10 cellular contexts compared by ENCODE assay signal in genomic region chr11:95256204-95256819, GRCh38. TPM values are rescaled to one million over a fixed set of nuclear protein-coding genes. Genes with fewer than 3 reads are reported as not detected.
DNase-seq lines count a peak whose midpoint lies in the region; ATAC-seq, FAIRE-seq and TF ChIP-seq lines count a peak whose summit lies in the region.
"Had no signal": no experiment of that assay in that cellular context is flagged by ENCODE, and none has a peak within 500 bp of the region (broad histone marks: within the 10 kb centered on the region; RNA-seq: fewer than 3 reads in every experiment).

No MANE protein-coding gene starts in this region.

- no peaks in the 10 kb centered on the region for H3K36me3 ChIP-seq in endodermal cell (ENCODE audit: control insufficient read depth, insufficient read depth, low read length)
- H3K36me3 ChIP-seq in neural progenitor cell, result no peaks in the 10 kb centered on the region

- TF ChIP-seq CTCF in endodermal cell (conservative IDR thresholded peaks at IDR 0.05) (no peak), neural progenitor cell (IDR thresholded peaks at IDR 0.05) (no peak)

- H3K27me3 ChIP-seq in endodermal cell (ENCODE audit: control insufficient read depth, insufficient read depth, low read length, poor library complexity, severe bottlenecking), result no peaks in the 10 kb centered on the region
- H3K27me3 ChIP-seq in neural progenitor cell, result no peaks in the 10 kb centered on the region

- H4K20me1 ChIP-seq in neural progenitor cell (ENCODE audit: low read depth), result no peaks in the 10 kb centered on the region

- H3K27ac Mint-ChIP-seq in endodermal cell (peak overlapping the region; percentile 36), neural progenitor cell (no peak overlapping the region)
- H3K27ac Mint-ChIP-seq: activated T-cell treated with anti-CD3 and anti-CD28 coated beads, Interleukin-2, amount 50 U/mL, for 24 hours had no signal

- no peaks in the 10 kb centered on the region for H3K27me3 Mint-ChIP-seq in endodermal cell (ENCODE audit: insufficient read depth)
- no peaks in the 10 kb centered on the region for H3K27me3 Mint-ChIP-seq in neural progenitor cell (ENCODE audit: insufficient read depth, low read depth)
- H3K27me3 Mint-ChIP-seq: activated T-cell treated with anti-CD3 and anti-CD28 coated beads, Interleukin-2, amount 50 U/mL, for 24 hours had no signal

- H3K27ac ChIP-seq in endodermal cell (ENCODE audit: low read depth, low read length) (no peak overlapping the region), neural progenitor cell (no peak overlapping the region)

- DNase-seq in GM18507 (ENCODE audit: extremely low spot score, insufficient read length, low read depth) (no peak), NOMO-1 treated with dmso at 0.1 percent for 144 hours (lab: John Stamatoyannopoulos, UW; ENCODE audit: unreplicated experiment) (peak; percentile 85), endodermal cell (no peak), neural progenitor cell (ENCODE audit: low spot score) (no peak)
- DNase-seq in activated effector memory CD4-positive, alpha-beta T cell treated with Interleukin-2 at 50 U/mL for 16 hours, result no peak
- DNase-seq: activated T-cell treated with anti-CD3 and anti-CD28 coated beads, Interleukin-2, amount 50 U/mL, for 24 hours had no signal

- FAIRE-seq in GM18507 (lab: Jason Lieb, UNC), result peak; percentile 73
- FAIRE-seq: G401.6 had no signal

- peaks cover 31% of the 10 kb centered on the region for H3F3A ChIP-seq in neural progenitor cell (ENCODE audit: low read depth)

- no peak for ATAC-seq in GM21576 (IDR thresholded peaks at IDR 0.05; ENCODE audit: unreplicated experiment)
- ATAC-seq in HG03045 (IDR thresholded peaks at IDR 0.05; ENCODE audit: unreplicated experiment), result no peak
- no peak for ATAC-seq in GM19035 (IDR thresholded peaks at IDR 0.05; ENCODE audit: unreplicated experiment)

- H3K9me3 Mint-ChIP-seq in endodermal cell (no peaks in the 10 kb centered on the region), neural progenitor cell (peaks cover 2% of the 10 kb centered on the region)
- H3K9me3 Mint-ChIP-seq: activated T-cell treated with anti-CD3 and anti-CD28 coated beads, Interleukin-2, amount 50 U/mL, for 24 hours had no signal

- H3K4me3 ChIP-seq in endodermal cell (ENCODE audit: low read length) (no peak overlapping the region), neural progenitor cell (no peak overlapping the region)

- WGBS in endodermal cell (ENCODE audit: insufficient coverage in 1 of 2, insufficient read length in 1 of 2), 2 experiments, result 93 to 97% methylated on average over 9 of the region's 9 CpGs

- H3K4me1 ChIP-seq in endodermal cell (ENCODE audit: control insufficient read depth, insufficient read depth, low read length), result peaks cover 15% of the 10 kb centered on the region
- peaks cover 49% of the 10 kb centered on the region for H3K4me1 ChIP-seq in neural progenitor cell

- H3K79me2 ChIP-seq in neural progenitor cell (ENCODE audit: low read depth), result no peaks in the 10 kb centered on the region

- H3K9me3 ChIP-seq in endodermal cell (ENCODE audit: control insufficient read depth, low read length) (no peaks in the 10 kb centered on the region), neural progenitor cell (ENCODE audit: low read depth) (no peaks in the 10 kb centered on the region)

- H3K9ac ChIP-seq in endodermal cell (ENCODE audit: extremely low read depth, low read length, poor library complexity, severe bottlenecking) (no peak overlapping the region), neural progenitor cell (no peak overlapping the region)

- H2AFZ ChIP-seq in neural progenitor cell (replicated peaks), result peak overlapping the region; percentile 34

- H3K36me3 Mint-ChIP-seq in endodermal cell (ENCODE audit: low read depth), result no peaks in the 10 kb centered on the region
- no peaks in the 10 kb centered on the region for H3K36me3 Mint-ChIP-seq in neural progenitor cell

- H3K4me3 Mint-ChIP-seq in endodermal cell (no peak overlapping the region), neural progenitor cell (no peak overlapping the region)
- H3K4me3 Mint-ChIP-seq: activated T-cell treated with anti-CD3 and anti-CD28 coated beads, Interleukin-2, amount 50 U/mL, for 24 hours had no signal

- H3K4me1 Mint-ChIP-seq in endodermal cell (peaks cover 52% of the 10 kb centered on the region), neural progenitor cell (peaks cover 43% of the 10 kb centered on the region)

- H3K4me2 ChIP-seq in neural progenitor cell, result peak overlapping the region; percentile 51

RNA-seq across cellular contexts. Expression of gene SESN3, which starts 25.3 kb away (rescaled TPM):
- total RNA-seq in endodermal cell (10 to 100 TPM; 33.6 to 43.1 TPM), neural progenitor cell (ENCODE audit: low replicate concordance) (140 and 234 TPM in 2 replicates)
- polyA plus RNA-seq in endodermal cell (2013, experiment 1 of 2), result 34.9 TPM
- polyA plus RNA-seq in endodermal cell (2013, experiment 2 of 2), result 36.3 TPM
